Comparison of ENCODE assay signal across 18 cellular contexts in the genomic region with DNA sequence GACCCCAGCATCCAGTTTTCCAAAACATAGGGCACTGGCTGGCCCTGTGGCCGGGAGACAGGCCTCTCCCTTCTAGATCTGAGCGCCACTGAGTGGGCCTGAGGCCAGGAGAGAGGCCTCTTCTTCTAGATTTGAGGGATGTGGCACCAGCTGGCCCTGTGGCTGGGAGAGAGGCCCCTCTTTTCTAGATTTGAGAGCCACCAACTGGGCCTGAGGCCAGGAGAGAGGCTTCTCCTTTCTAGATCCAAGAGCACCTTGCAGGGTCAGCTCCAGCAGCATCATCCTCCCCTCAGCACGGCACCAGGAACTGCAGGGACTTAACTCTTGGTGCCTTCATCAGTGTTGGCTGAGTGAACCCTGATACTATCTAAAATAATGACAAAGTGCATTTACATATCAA.
DNase-seq lines count a peak whose midpoint lies in the region; TF ChIP-seq lines count a peak whose summit lies in the region.
"Had no signal": no experiment of that assay in that cellular context is flagged by ENCODE, and none has a peak within 500 bp of the region (broad histone marks: within the 10 kb centered on the region; RNA-seq: fewer than 3 reads in every experiment).

No MANE protein-coding gene starts in this region.

- no peak overlapping the region for H3K4me2 ChIP-seq in OCI-LY7 (ENCODE audit: low read length)
- H3K4me2 ChIP-seq: BLaER1 had no signal

- 72% methylated on average over 3 of the region's 3 CpGs for WGBS in esophagus muscularis mucosa
- WGBS in stomach, 5 donors: 74 to 89% (median 81%) methylated on average over 1 to 3 of the region's 3 CpGs

- intact Hi-C loops in esophagus muscularis mucosa (cut with DNase I) (no loop called here), stomach (cut with DNase I; ENCODE audit: low total_unique reads) (no loop called here), OCI-LY7 (cut with micrococcal nuclease; ENCODE audit: unreplicated experiment) (no loop called here)

- H3K27me3 ChIP-seq in esophagus muscularis mucosa: peaks cover 0 to 15% (median 0%) of the 10 kb centered on the region in 4 donors
- H3K27me3 ChIP-seq in stomach: no peaks in the 10 kb centered on the region
- H3K27me3 ChIP-seq: BE2C, BLaER1 had no signal

- H3K4me1 ChIP-seq in esophagus muscularis mucosa (no peaks in the 10 kb centered on the region), stomach (no peaks in the 10 kb centered on the region), OCI-LY7 (ENCODE audit: insufficient read depth, low read length, poor library complexity, severe bottlenecking) (no peaks in the 10 kb centered on the region)
- H3K4me1 ChIP-seq: BE2C, Caco-2 had no signal

- no peak overlapping the region for H3K27ac Mint-ChIP-seq in osteocyte (ENCODE audit: unreplicated experiment)
- H3K27ac Mint-ChIP-seq: CD4-positive, alpha-beta T cell; CD8-positive, alpha-beta T cell had no signal

- DNase-seq in activated CD8-positive, alpha-beta memory T cell treated with anti-CD3 and anti-CD28 coated beads for 24 hours: peak; percentile 9
- DNase-seq in activated CD8-positive, alpha-beta memory T cell treated with anti-CD3 and anti-CD28 coated beads, Interleukin-2, amount 50 U/mL, for 48 hours: no peak
- DNase-seq in ecto neural progenitor cell (ENCODE audit: low spot score) (peak; percentile 18), esophagus muscularis mucosa (ENCODE audit: extremely low spot score) (peak; percentile 86), osteocyte (ENCODE audit: extremely low spot score, unreplicated experiment) (peak; percentile 57), stomach (no peak), OCI-LY7 (ENCODE audit: low spot score) (no peak), C1 segment of cervical spinal cord (lab: John Stamatoyannopoulos, UW) (no peak)
- DNase-seq: 8988T; ACHN; BE2C; Caco-2; Calu3; CD4-positive, alpha-beta T cell; GF-D8 had no signal

- H3K9me2 ChIP-seq in OCI-LY7 (ENCODE audit: insufficient read depth, low read length): no peaks in the 10 kb centered on the region

- H4K20me1 ChIP-seq in OCI-LY7 (ENCODE audit: insufficient read depth, low read length): no peaks in the 10 kb centered on the region
- H4K20me1 ChIP-seq: BLaER1 had no signal

- H3K9me3 ChIP-seq in esophagus muscularis mucosa (peaks cover 0 to 10% (median 0%) of the 10 kb centered on the region in 4 donors), stomach (peaks cover 0 to 17% (median 14%) of the 10 kb centered on the region in 4 donors), OCI-LY7 (ENCODE audit: low read length) (no peaks in the 10 kb centered on the region)
- H3K9me3 ChIP-seq: BE2C had no signal

- POLR2A ChIA-PET in OCI-LY7 (lab: Charles Lee): interaction anchor here (0.5 kb wide), 1 partner anchor 51 kb away, joined by 4 read pairs; no protein-coding TSS in a partner anchor

- peaks cover 11% of the 10 kb centered on the region for H3K4me1 Mint-ChIP-seq in osteocyte (ENCODE audit: unreplicated experiment)

- H3K4me3 Mint-ChIP-seq in osteocyte (ENCODE audit: unreplicated experiment): no peak overlapping the region
- H3K4me3 Mint-ChIP-seq: CD4-positive, alpha-beta T cell; CD8-positive, alpha-beta T cell had no signal

- BruUV-seq in OCI-LY7 (replicated peaks; lab: Mats Ljungman, UMichigan): no TSS peak

- CTCF ChIA-PET in OCI-LY7 (lab: Charles Lee; ENCODE audit: unreplicated experiment): no interaction called here

- TF ChIP-seq EP300 in esophagus muscularis mucosa (IDR thresholded peaks at IDR 0.05): no peak
- TF ChIP-seq EP300 in stomach (IDR thresholded peaks at IDR 0.05): no peak

- H2AFZ ChIP-seq in OCI-LY7 (ENCODE audit: low read length): no peak overlapping the region

- no peaks in the 10 kb centered on the region for H3K36me3 Mint-ChIP-seq in osteocyte (ENCODE audit: unreplicated experiment)

- H3K9me3 Mint-ChIP-seq in osteocyte (ENCODE audit: unreplicated experiment): peaks cover 8% of the 10 kb centered on the region
- H3K9me3 Mint-ChIP-seq: CD4-positive, alpha-beta T cell had no signal

- TF ChIP-seq CTCF in esophagus muscularis mucosa (IDR thresholded peaks at IDR 0.05): no peak
- TF ChIP-seq CTCF in osteocyte (IDR thresholded peaks at IDR 0.05): no peak
- no peak for TF ChIP-seq CTCF in stomach (IDR thresholded peaks at IDR 0.05)
- no peak for TF ChIP-seq CTCF in OCI-LY7 (conservative IDR thresholded peaks at IDR 0.05; ENCODE audit: low read length)

- TF ChIP-seq POLR2A in esophagus muscularis mucosa (IDR thresholded peaks at IDR 0.05; ENCODE audit: low read depth): no peak
- no peak for TF ChIP-seq POLR2A in stomach (IDR thresholded peaks at IDR 0.05)

- H3K36me3 ChIP-seq in esophagus muscularis mucosa: no peaks in the 10 kb centered on the region
- H3K36me3 ChIP-seq in stomach: no peaks in the 10 kb centered on the region
- H3K36me3 ChIP-seq in OCI-LY7 (ENCODE audit: insufficient read depth, low read length): no peaks in the 10 kb centered on the region
- H3K36me3 ChIP-seq: BE2C, BLaER1 had no signal

- no peak overlapping the region for H3K4me3 ChIP-seq in esophagus muscularis mucosa
- H3K4me3 ChIP-seq in stomach: no peak overlapping the region
- no peak overlapping the region for H3K4me3 ChIP-seq in OCI-LY7 (ENCODE audit: low read depth, low read length, poor library complexity, severe bottlenecking)
- H3K4me3 ChIP-seq: BLaER1 had no signal

- H3K27ac ChIP-seq in esophagus muscularis mucosa (replicated peaks in 1 of 4) (no peak overlapping the region), stomach (no peak overlapping the region), OCI-LY7 (ENCODE audit: low read depth, low read length, poor library complexity, severe bottlenecking) (no peak overlapping the region)
- H3K27ac ChIP-seq: BLaER1, C4-2B had no signal

- no peaks in the 10 kb centered on the region for H3K79me2 ChIP-seq in OCI-LY7 (ENCODE audit: insufficient read depth, low read depth, low read length)

- no peaks in the 10 kb centered on the region for H3K27me3 Mint-ChIP-seq in osteocyte (ENCODE audit: unreplicated experiment)
- H3K27me3 Mint-ChIP-seq: CD4-positive, alpha-beta T cell had no signal

Comparison
In these comparisons a context has a peak if more than half of its experiments do, and no peak if none do; other contexts are left out.
1. DNase-seq: peak in activated CD8-positive, alpha-beta memory T cell treated with anti-CD3 and anti-CD28 coated beads for 24 hours (single experiment), ecto neural progenitor cell (single experiment), esophagus muscularis mucosa (single experiment) and osteocyte (single experiment); none in activated CD8-positive, alpha-beta memory T cell treated with anti-CD3 and anti-CD28 coated beads, Interleukin-2, amount 50 U/mL, for 48 hours (single experiment), stomach (single experiment), OCI-LY7 (single experiment) and C1 segment of cervical spinal cord (0 of 14).